In the genomic region with DNA sequence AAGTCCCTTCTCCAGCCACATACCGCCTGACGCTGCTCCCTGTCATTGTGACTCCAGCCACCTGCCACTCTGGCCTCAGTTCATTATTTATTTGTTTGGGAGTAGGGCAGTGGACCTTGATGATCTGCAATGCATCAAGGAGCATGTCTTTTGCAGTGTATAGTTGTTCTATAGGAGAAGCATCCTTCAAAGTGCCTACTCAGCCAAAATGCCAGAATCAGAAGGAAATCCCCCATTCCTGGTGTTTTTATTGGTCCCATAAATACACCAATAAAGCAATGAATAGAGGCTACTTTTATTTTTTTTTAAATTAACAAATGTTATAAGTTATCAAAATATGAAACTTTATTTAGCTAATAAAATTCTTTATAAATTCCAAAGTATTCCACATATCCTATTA, we compare ENCODE assay signal across 40 cellular contexts.
"Had no signal": no experiment of that assay in that cellular context is flagged by ENCODE, and none has a peak within 500 bp of the region (broad histone marks: within the 10 kb centered on the region; RNA-seq: fewer than 3 reads in every experiment).

No MANE protein-coding gene starts in this region.

- H3K4me1 Mint-ChIP-seq: activated naive CD4-positive, alpha-beta T cell treated with anti-CD3 and anti-CD28 coated beads, Interleukin-2, amount 10 ng/mL, durations not matched to agents 7 days and 5 days; activated naive CD4-positive, alpha-beta T cell treated with anti-CD3 and anti-CD28 coated beads, Interleukin-2, amount 50 U/mL, for 24 hours; activated naive CD8-positive, alpha-beta T cell treated with anti-CD3 and anti-CD28 coated beads for 36 hours; activated naive CD8-positive, alpha-beta T cell treated with anti-CD3 and anti-CD28 coated beads, Interleukin-2, amount 10 ng/mL, durations not matched to agents 7 days and 5 days; activated naive CD8-positive, alpha-beta T cell treated with anti-CD3 and anti-CD28 coated beads, Interleukin-2, amount 50 U/mL, for 24 hours; activated T-helper 17 cell treated with anti-CD3 and anti-CD28 coated beads, Interleukin-2, amount 50 U/mL, for 72 hours; brain; central memory CD8-positive, alpha-beta T cell had no signal

- H3K4me3 Mint-ChIP-seq: activated naive CD4-positive, alpha-beta T cell treated with anti-CD3 and anti-CD28 coated beads for 36 hours; activated naive CD4-positive, alpha-beta T cell treated with anti-CD3 and anti-CD28 coated beads, Interleukin-2, amount 10 ng/mL, durations not matched to agents 7 days and 5 days; activated naive CD4-positive, alpha-beta T cell treated with anti-CD3 and anti-CD28 coated beads, Interleukin-2, amount 50 U/mL, for 24 hours; activated naive CD8-positive, alpha-beta T cell; activated naive CD8-positive, alpha-beta T cell treated with anti-CD3 and anti-CD28 coated beads for 36 hours; activated naive CD8-positive, alpha-beta T cell treated with anti-CD3 and anti-CD28 coated beads, Interleukin-2, amount 10 ng/mL, durations not matched to agents 7 days and 5 days; activated naive CD8-positive, alpha-beta T cell treated with anti-CD3 and anti-CD28 coated beads, Interleukin-2, amount 50 U/mL, for 24 hours; activated T-cell treated with anti-CD3 and anti-CD28 coated beads, Interleukin-2, amount 50 U/mL, for 24 hours; activated T-cell treated with anti-CD3 and anti-CD28 coated beads, Interleukin-2, amount 50 U/mL, for 4 hours; activated T-cell treated with anti-CD3 and anti-CD28 coated beads, Interleukin-2, amount 50 U/mL, for 72 hours; activated T-helper 1 cell treated with anti-CD3 and anti-CD28 coated beads, Interleukin-12 subunit alpha, Interleukin-12 subunit beta, Interleukin-2, Interleukin-4 antibody, amounts not matched to agents 30 ng/mL and 10 ng/mL and 1 ng/mL, durations not matched to agents 14 hours and 24 hours and 36 hours; activated T-helper 17 cell treated with anti-CD3 and anti-CD28 coated beads, Interleukin-2, amount 50 U/mL, for 72 hours; brain; central memory CD8-positive, alpha-beta T cell had no signal

- H3K27ac Mint-ChIP-seq: activated naive CD4-positive, alpha-beta T cell treated with anti-CD3 and anti-CD28 coated beads for 36 hours; activated naive CD4-positive, alpha-beta T cell treated with anti-CD3 and anti-CD28 coated beads, Interleukin-2, amount 10 ng/mL, durations not matched to agents 7 days and 5 days; activated naive CD4-positive, alpha-beta T cell treated with anti-CD3 and anti-CD28 coated beads, Interleukin-2, amount 50 U/mL, for 24 hours; activated naive CD4-positive, alpha-beta T cell treated with anti-CD3 and anti-CD28 coated beads, Interleukin-2, amount 50 U/mL, for 72 hours; activated naive CD8-positive, alpha-beta T cell; activated naive CD8-positive, alpha-beta T cell treated with anti-CD3 and anti-CD28 coated beads for 36 hours; activated naive CD8-positive, alpha-beta T cell treated with anti-CD3 and anti-CD28 coated beads, Interleukin-2, amount 10 ng/mL, durations not matched to agents 7 days and 5 days; activated naive CD8-positive, alpha-beta T cell treated with anti-CD3 and anti-CD28 coated beads, Interleukin-2, amount 50 U/mL, for 24 hours; activated T-cell treated with anti-CD3 and anti-CD28 coated beads, Interleukin-2, amount 50 U/mL, for 24 hours; activated T-cell treated with anti-CD3 and anti-CD28 coated beads, Interleukin-2, amount 50 U/mL, for 72 hours; activated T-helper 1 cell treated with anti-CD3 and anti-CD28 coated beads, Interleukin-12 subunit alpha, Interleukin-12 subunit beta, Interleukin-2, Interleukin-4 antibody, amounts not matched to agents 30 ng/mL and 10 ng/mL and 1 ng/mL, durations not matched to agents 14 hours and 24 hours and 36 hours; activated T-helper 17 cell treated with anti-CD3 and anti-CD28 coated beads, Interleukin-2, amount 50 U/mL, for 72 hours; activated T-helper 2 cell treated with anti-CD3 and anti-CD28 coated beads, Interferon-gamma antibody, Interleukin-2, Interleukin-4, amounts not matched to agents 10 μg/mL and 5 μg/mL and 100 μg/mL, durations not matched to agents 14 hours and 24 hours and 36 hours; brain had no signal

- H3K4me3 ChIP-seq: adrenal gland, ascending aorta, body of pancreas, breast epithelium, cardiac muscle cell had no signal

- H3K36me3 ChIP-seq: adrenal gland, ascending aorta, brain microvascular endothelial cell, breast epithelium, cardiac muscle cell had no signal

- H3K27ac ChIP-seq: adrenal gland, ascending aorta, body of pancreas, brain microvascular endothelial cell, breast epithelium, cardiac muscle cell had no signal

- H3K9me3 Mint-ChIP-seq: activated naive CD4-positive, alpha-beta T cell treated with anti-CD3 and anti-CD28 coated beads for 36 hours; activated naive CD4-positive, alpha-beta T cell treated with anti-CD3 and anti-CD28 coated beads, Interleukin-2, amount 10 ng/mL, durations not matched to agents 7 days and 5 days; activated naive CD4-positive, alpha-beta T cell treated with anti-CD3 and anti-CD28 coated beads, Interleukin-2, amount 50 U/mL, for 24 hours; activated naive CD4-positive, alpha-beta T cell treated with anti-CD3 and anti-CD28 coated beads, Interleukin-2, amount 50 U/mL, for 72 hours; activated naive CD8-positive, alpha-beta T cell treated with anti-CD3 and anti-CD28 coated beads, Interleukin-2, amount 10 ng/mL, durations not matched to agents 7 days and 5 days; activated T-helper 1 cell treated with anti-CD3 and anti-CD28 coated beads, Interleukin-12 subunit alpha, Interleukin-12 subunit beta, Interleukin-2, Interleukin-4 antibody, amounts not matched to agents 30 ng/mL and 10 ng/mL and 1 ng/mL, durations not matched to agents 14 hours and 24 hours and 36 hours; activated T-helper 2 cell treated with anti-CD3 and anti-CD28 coated beads, Interferon-gamma antibody, Interleukin-2, Interleukin-4, amounts not matched to agents 10 μg/mL and 5 μg/mL and 100 μg/mL, durations not matched to agents 14 hours and 24 hours and 36 hours had no signal

- H3K36me3 Mint-ChIP-seq: activated naive CD4-positive, alpha-beta T cell treated with anti-CD3 and anti-CD28 coated beads, Interleukin-2, amount 10 ng/mL, durations not matched to agents 7 days and 5 days; activated naive CD4-positive, alpha-beta T cell treated with anti-CD3 and anti-CD28 coated beads, Interleukin-2, amount 50 U/mL, for 24 hours; activated naive CD4-positive, alpha-beta T cell treated with anti-CD3 and anti-CD28 coated beads, Interleukin-2, amount 50 U/mL, for 72 hours; activated naive CD8-positive, alpha-beta T cell treated with anti-CD3 and anti-CD28 coated beads, Interleukin-2, amount 10 ng/mL, durations not matched to agents 7 days and 5 days; brain had no signal

- DNase-seq: activated effector memory CD4-positive, alpha-beta T cell treated with anti-CD3 and anti-CD28 coated beads, Interleukin-2, amount 50 U/mL, for 16 hours; activated effector memory CD4-positive, alpha-beta T cell treated with Interleukin-2 at 50 U/mL for 16 hours; activated gamma-delta T cell; activated gamma-delta T cell treated with Interleukin-2 at 50 U/mL for 16 hours; activated naive CD4-positive, alpha-beta T cell; activated naive CD4-positive, alpha-beta T cell treated with anti-CD3 and anti-CD28 coated beads for 36 hours; activated naive CD4-positive, alpha-beta T cell treated with anti-CD3 and anti-CD28 coated beads, Interleukin-2, amount 10 ng/mL, durations not matched to agents 7 days and 5 days; activated naive CD4-positive, alpha-beta T cell treated with anti-CD3 and anti-CD28 coated beads, Interleukin-2, amount 50 U/mL, for 16 hours; activated naive CD4-positive, alpha-beta T cell treated with Interleukin-2 at 50 U/mL for 16 hours; activated naive CD8-positive, alpha-beta T cell treated with anti-CD3 and anti-CD28 coated beads for 36 hours; activated naive CD8-positive, alpha-beta T cell treated with anti-CD3 and anti-CD28 coated beads, Interleukin-2, amount 10 ng/mL, durations not matched to agents 7 days and 5 days; activated naive CD8-positive, alpha-beta T cell treated with anti-CD3 and anti-CD28 coated beads, Interleukin-2, amount 50 U/mL, for 24 hours; activated T-cell treated with anti-CD3 and anti-CD28 coated beads, Interleukin-2, amount 50 U/mL, for 1 hour; activated T-cell treated with anti-CD3 and anti-CD28 coated beads, Interleukin-2, amount 50 U/mL, for 24 hours; activated T-cell treated with anti-CD3 and anti-CD28 coated beads, Interleukin-2, amount 50 U/mL, for 4 hours; activated T-cell treated with anti-CD3 and anti-CD28 coated beads, Interleukin-2, amount 50 U/mL, for 48 hours; activated T-cell treated with anti-CD3 and anti-CD28 coated beads, Interleukin-2, amount 50 U/mL, for 72 hours; adrenal gland; amniotic stem cell; amygdala; anterior cingulate cortex; aorta; body of pancreas; brain microvascular endothelial cell; caudate nucleus; central memory CD4-positive, alpha-beta T cell; cerebellar nuclear complex had no signal

- ATAC-seq: activated naive CD4-positive, alpha-beta T cell treated with anti-CD3 and anti-CD28 coated beads, Interleukin-2, amount 50 U/mL, for 72 hours; activated naive CD8-positive, alpha-beta T cell treated with anti-CD3 and anti-CD28 coated beads, Interleukin-2, amount 50 U/mL, for 24 hours; activated T-cell treated with anti-CD3 and anti-CD28 coated beads, Interleukin-2, amount 50 U/mL, for 4 hours; activated T-cell treated with anti-CD3 and anti-CD28 coated beads, Interleukin-2, amount 50 U/mL, for 72 hours; activated T-helper 17 cell treated with anti-CD3 and anti-CD28 coated beads, Interleukin-2, amount 50 U/mL, for 72 hours; body of pancreas had no signal

- H3K27me3 ChIP-seq: adrenal gland, ascending aorta, body of pancreas, brain microvascular endothelial cell, breast epithelium, cardiac muscle cell had no signal

- H3K9me3 ChIP-seq: adrenal gland, ascending aorta, body of pancreas had no signal

- FAIRE-seq: astrocyte, bronchial epithelial cell had no signal

- H3K4me1 ChIP-seq: adrenal gland, ascending aorta, body of pancreas, breast epithelium had no signal
